ENCODE assay signal across 13 cellular contexts in the genomic region with DNA sequence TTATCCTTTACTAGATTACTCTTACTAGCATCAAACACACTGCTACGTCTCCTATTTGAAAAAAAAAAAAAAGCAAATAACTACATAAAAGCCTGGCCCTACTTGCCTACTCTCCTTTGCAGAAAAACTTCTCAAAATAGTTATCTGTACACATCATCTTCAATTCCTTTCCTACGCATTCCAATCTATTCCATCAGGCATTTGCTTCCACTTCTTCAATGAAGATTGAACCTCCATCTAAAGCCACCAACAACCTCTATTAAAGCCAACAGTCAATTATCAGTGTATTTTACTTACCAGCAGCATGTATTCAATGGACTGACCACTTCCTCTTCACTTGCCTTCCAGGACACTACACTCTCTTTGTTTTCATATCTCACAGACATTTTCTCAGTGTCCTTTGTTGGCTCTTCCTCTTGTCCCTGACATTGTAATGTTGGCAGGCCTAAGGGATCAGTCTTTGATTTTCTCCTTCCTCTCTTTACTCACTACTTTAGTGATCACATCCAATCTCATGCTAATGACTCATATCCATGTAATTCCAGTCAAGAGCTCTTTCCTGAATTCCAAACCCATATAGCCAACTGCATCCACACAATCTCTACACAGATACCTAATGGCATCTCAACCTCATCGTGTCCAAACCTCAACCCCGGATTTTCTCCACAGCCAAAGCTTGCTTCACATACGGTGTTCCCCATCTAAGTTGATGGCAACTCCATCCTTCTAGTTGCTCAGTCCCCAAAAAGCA.
DNase-seq lines count a peak whose midpoint lies in the region; TF ChIP-seq lines count a peak whose summit lies in the region.
"Had no signal": no experiment of that assay in that cellular context is flagged by ENCODE, and none has a peak within 500 bp of the region (broad histone marks: within the 10 kb centered on the region; RNA-seq: fewer than 3 reads in every experiment).

No MANE protein-coding gene starts in this region.

- intact Hi-C loops in lower leg skin (cut with DNase I; ENCODE audit: low total_unique reads): no loop called here

- H3K4me3 ChIP-seq in epithelial cell of esophagus (ENCODE audit: low read length): no peak overlapping the region
- no peak overlapping the region for H3K4me3 ChIP-seq in lower leg skin (ENCODE audit: low read depth, poor library complexity, severe bottlenecking)
- H3K4me3 ChIP-seq: psoas muscle had no signal

- TF ChIP-seq POLR2A in lower leg skin (IDR thresholded peaks at IDR 0.05): no peak

- WGBS in lower leg skin, 2 donors: 75 to 93% methylated on average over 5 of the region's 5 CpGs

- DNase-seq in DMS53 treated with DMSO at 0.1 percent for 48 hours (lab: John Stamatoyannopoulos, UW; ENCODE audit: unreplicated experiment) (peak; percentile 44), OCI-M1 (lab: John Stamatoyannopoulos, UW) (peak; percentile 53), epithelial cell of esophagus (ENCODE audit: low read depth) (peak; percentile 80), myocyte (ENCODE audit: low read depth) (peak; percentile 3), NCI-H446 treated with DMSO at 0.1 percent for 48 hours (lab: John Stamatoyannopoulos, UW) (no peak), dermis blood vessel endothelial cell (no peak), lower leg skin (ENCODE audit: low spot score in 2 of 2) (no peak), CD1c-positive myeloid dendritic cell (ENCODE audit: extremely low spot score) (no peak)
- DNase-seq: activated naive CD8-positive, alpha-beta T cell treated with anti-CD3 and anti-CD28 coated beads for 36 hours; cortex of kidney; GDM1; psoas muscle; stimulated activated CD4-positive, alpha-beta T cell treated with anti-CD3 and anti-CD28 coated beads, Interleukin-4, amount 100 ng/mL, for 1 hour had no signal

- no peak for TF ChIP-seq CTCF in epithelial cell of esophagus (IDR thresholded peaks at IDR 0.05; ENCODE audit: insufficient read depth, low read depth, low read length, missing control alignments)
- no peak for TF ChIP-seq CTCF in lower leg skin (IDR thresholded peaks at IDR 0.05)

Comparison
In these comparisons a context has a peak if more than half of its experiments do, and no peak if none do; other contexts are left out.
1. DNase-seq: peak in DMS53 treated with DMSO at 0.1 percent for 48 hours (single experiment), OCI-M1 (single experiment), epithelial cell of esophagus (single experiment) and myocyte (single experiment); none in NCI-H446 treated with DMSO at 0.1 percent for 48 hours (single experiment), dermis blood vessel endothelial cell (single experiment), lower leg skin (0 of 2) and CD1c-positive myeloid dendritic cell (single experiment).